ENCODE assay signal across 3 cellular contexts in the genomic region with DNA sequence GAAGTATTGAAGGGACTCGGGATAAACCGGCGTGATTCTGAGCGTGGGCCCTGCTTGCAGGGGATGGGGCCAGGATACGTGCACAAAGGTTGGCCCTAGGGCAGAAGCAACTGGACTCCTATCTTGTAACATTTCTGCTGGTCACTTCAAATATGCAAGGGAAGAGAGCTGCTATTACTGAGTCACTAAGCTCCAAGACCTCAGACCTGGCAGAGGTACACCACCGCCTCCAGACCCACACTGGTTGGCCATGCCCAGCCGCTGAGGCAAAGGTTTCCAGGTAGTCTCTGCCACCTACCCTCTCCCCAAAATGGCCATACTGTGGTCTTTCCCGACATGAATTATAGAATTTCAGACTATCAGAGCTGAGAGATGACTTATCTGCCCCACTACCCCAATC.
TF ChIP-seq lines count a peak whose summit lies in the region.

No MANE protein-coding gene starts in this region.

TF ChIP-seq in SK-N-SH treated with all-trans-retinoic acid at 6 μM for 48 hours, 23 proteins besides CTCF, POLR2A, EP300 and RAD21:
- TF ChIP-seq SNAI2 (CRISPR knock-in tag; IDR thresholded peaks at IDR 0.05) (no peak), GLIS3 (CRISPR knock-in tag; IDR thresholded peaks at IDR 0.05) (no peak), ZFP30 (CRISPR knock-in tag; IDR thresholded peaks at IDR 0.05) (no peak), TCF4 (CRISPR knock-in tag; IDR thresholded peaks at IDR 0.05; ENCODE audit: borderline replicate concordance) (no peak)
- TF ChIP-seq, protein P1, sequence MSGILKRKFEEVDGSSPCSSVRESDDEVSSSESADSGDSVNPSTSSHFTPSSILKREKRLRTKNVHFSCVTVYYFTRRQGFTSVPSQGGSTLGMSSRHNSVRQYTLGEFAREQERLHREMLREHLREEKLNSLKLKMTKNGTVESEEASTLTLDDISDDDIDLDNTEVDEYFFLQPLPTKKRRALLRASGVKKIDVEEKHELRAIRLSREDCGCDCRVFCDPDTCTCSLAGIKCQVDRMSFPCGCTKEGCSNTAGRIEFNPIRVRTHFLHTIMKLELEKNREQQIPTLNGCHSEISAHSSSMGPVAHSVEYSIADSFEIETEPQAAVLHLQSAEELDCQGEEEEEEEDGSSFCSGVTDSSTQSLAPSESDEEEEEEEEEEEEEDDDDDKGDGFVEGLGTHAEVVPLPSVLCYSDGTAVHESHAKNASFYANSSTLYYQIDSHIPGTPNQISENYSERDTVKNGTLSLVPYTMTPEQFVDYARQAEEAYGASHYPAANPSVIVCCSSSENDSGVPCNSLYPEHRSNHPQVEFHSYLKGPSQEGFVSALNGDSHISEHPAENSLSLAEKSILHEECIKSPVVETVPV (CRISPR knock-in tag; IDR thresholded peaks at IDR 0.05), result no peak

TF ChIP-seq in SK-N-SH, 30 proteins besides CTCF, POLR2A, EP300 and RAD21:
- no peak for TF ChIP-seq ELF1 (IDR thresholded peaks at IDR 0.05)
- TF ChIP-seq RCOR1 (IDR thresholded peaks at IDR 0.05; ENCODE audit: low read length), result no peak
- no peak for TF ChIP-seq FOXJ3 (CRISPR knock-in tag; IDR thresholded peaks at IDR 0.05)
- TF ChIP-seq, protein P2, sequence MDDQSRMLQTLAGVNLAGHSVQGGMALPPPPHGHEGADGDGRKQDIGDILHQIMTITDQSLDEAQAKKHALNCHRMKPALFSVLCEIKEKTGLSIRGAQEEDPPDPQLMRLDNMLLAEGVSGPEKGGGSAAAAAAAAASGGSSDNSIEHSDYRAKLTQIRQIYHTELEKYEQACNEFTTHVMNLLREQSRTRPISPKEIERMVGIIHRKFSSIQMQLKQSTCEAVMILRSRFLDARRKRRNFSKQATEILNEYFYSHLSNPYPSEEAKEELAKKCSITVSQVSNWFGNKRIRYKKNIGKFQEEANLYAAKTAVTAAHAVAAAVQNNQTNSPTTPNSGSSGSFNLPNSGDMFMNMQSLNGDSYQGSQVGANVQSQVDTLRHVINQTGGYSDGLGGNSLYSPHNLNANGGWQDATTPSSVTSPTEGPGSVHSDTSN (IDR thresholded peaks at IDR 0.05), result no peak
- TF ChIP-seq, protein P3, sequence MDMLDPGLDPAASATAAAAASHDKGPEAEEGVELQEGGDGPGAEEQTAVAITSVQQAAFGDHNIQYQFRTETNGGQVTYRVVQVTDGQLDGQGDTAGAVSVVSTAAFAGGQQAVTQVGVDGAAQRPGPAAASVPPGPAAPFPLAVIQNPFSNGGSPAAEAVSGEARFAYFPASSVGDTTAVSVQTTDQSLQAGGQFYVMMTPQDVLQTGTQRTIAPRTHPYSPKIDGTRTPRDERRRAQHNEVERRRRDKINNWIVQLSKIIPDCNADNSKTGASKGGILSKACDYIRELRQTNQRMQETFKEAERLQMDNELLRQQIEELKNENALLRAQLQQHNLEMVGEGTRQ (IDR thresholded peaks at IDR 0.05; ENCODE audit: borderline replicate concordance, low read depth, low read length), result no peak
- no peak for TF ChIP-seq NFIC (IDR thresholded peaks at IDR 0.05; ENCODE audit: borderline replicate concordance)
- no peak for TF ChIP-seq TEAD4 (IDR thresholded peaks at IDR 0.05; ENCODE audit: borderline replicate concordance, insufficient read depth)
- no peak for TF ChIP-seq EZH2phosphoT487 (IDR thresholded peaks at IDR 0.05; ENCODE audit: borderline replicate concordance, low read depth)

TF ChIP-seq in H1, 55 proteins besides CTCF, POLR2A, EP300 and RAD21:
- TF ChIP-seq BACH1 (IDR thresholded peaks at IDR 0.05; ENCODE audit: low read length), result no peak
- no peak for TF ChIP-seq BCL11A (IDR thresholded peaks at IDR 0.05; ENCODE audit: low read depth in 2 of 2, low read length in 2 of 2)
- no peak for TF ChIP-seq CBX5 (IDR thresholded peaks at IDR 0.05; ENCODE audit: low read depth, low read length)
- TF ChIP-seq HDAC6 (IDR thresholded peaks at IDR 0.05; ENCODE audit: low read depth, low read length), result no peak
- no peak for TF ChIP-seq EZH2 (IDR thresholded peaks at IDR 0.05; ENCODE audit: low read depth, low read length, severe bottlenecking)
- no peak for TF ChIP-seq RBBP5 (IDR thresholded peaks at IDR 0.05; ENCODE audit: borderline replicate concordance, low read depth, low read length)
- no peak for TF ChIP-seq YY1 (IDR thresholded peaks at IDR 0.05; ENCODE audit: low read depth, low read length)
- no peak for TF ChIP-seq CHD1 (IDR thresholded peaks at IDR 0.05; ENCODE audit: low read depth, low read length)
- no peak for TF ChIP-seq CBX8 (IDR thresholded peaks at IDR 0.05; ENCODE audit: borderline replicate concordance, low read depth, low read length)
- TF ChIP-seq FOSL1 (IDR thresholded peaks at IDR 0.05; ENCODE audit: insufficient read depth, low read depth, low read length), result no peak
- TF ChIP-seq PHF8 (conservative IDR thresholded peaks at IDR 0.05; ENCODE audit: low read depth, low read length), result no peak
- TF ChIP-seq BRCA1 (IDR thresholded peaks at IDR 0.05; ENCODE audit: low read depth, low read length), result no peak
- TF ChIP-seq EGR1 (IDR thresholded peaks at IDR 0.05; ENCODE audit: borderline replicate concordance, low read depth, low read length), result no peak
- no peak for TF ChIP-seq CTBP2 (IDR thresholded peaks at IDR 0.05; ENCODE audit: borderline replicate concordance, insufficient read depth, insufficient read length, low read length)
- TF ChIP-seq NRF1 (IDR thresholded peaks at IDR 0.05; ENCODE audit: low read depth, low read length), result no peak
